Comparison of ENCODE assay signal across 18 cellular contexts in genomic region chr6:70592391-70593117, GRCh38. TPM values are rescaled to one million over a fixed set of nuclear protein-coding genes. Genes with fewer than 3 reads are reported as not detected.
DNase-seq lines count a peak whose midpoint lies in the region; ATAC-seq and TF ChIP-seq lines count a peak whose summit lies in the region.
"Had no signal": no experiment of that assay in that cellular context is flagged by ENCODE, and none has a peak within 500 bp of the region (broad histone marks: within the 10 kb centered on the region; RNA-seq: fewer than 3 reads in every experiment).

No MANE protein-coding gene starts in this region.

- no TSS peak for BruUV-seq in Panc1 (replicated peaks; lab: Mats Ljungman, UMichigan)

- TF ChIP-seq CTCF in Panc1 (IDR thresholded peaks at IDR 0.05) (no peak), fibroblast of the aortic adventitia (IDR thresholded peaks at IDR 0.05; ENCODE audit: insufficient read depth, low read length) (no peak), neural progenitor cell (IDR thresholded peaks at IDR 0.05) (no peak)

- peaks cover 13% of the 10 kb centered on the region for H3F3A ChIP-seq in neural progenitor cell (ENCODE audit: low read depth)

- intact Hi-C loops in Panc1 (cut with micrococcal nuclease; ENCODE audit: unreplicated experiment), result no loop called here

- DNase-seq in GM03348 (ENCODE audit: low spot score), result peak; percentile 20
- DNase-seq in Panc1 (ENCODE audit: low read depth, low spot score), result no peak
- peak; percentile 48 for DNase-seq in fibroblast of the aortic adventitia (ENCODE audit: low read depth)
- DNase-seq in neural progenitor cell (ENCODE audit: low spot score), result peak; percentile 55
- no peak for DNase-seq in activated CD4-positive, alpha-beta T cell treated with anti-CD3 and anti-CD28 coated beads, Interleukin-2, amount 50 U/mL, for 1 hour
- DNase-seq in NCI-H2081 (lab: John Stamatoyannopoulos, UW), result no peak
- DNase-seq: ACHN, AML-193, DND-41, NCI-H1105 treated with DMSO at 0.1 percent for 48 hours, NCI-H1694, NCI-H510A treated with DMSO at 0.1 percent for 48 hours, NCI-H774, Right ventricle myocardium superior had no signal

- H3K27ac ChIP-seq in Panc1 (ENCODE audit: low read length) (no peak overlapping the region), neural progenitor cell (peak overlapping the region; percentile 81)

- peaks cover 12% of the 10 kb centered on the region for H3K9me3 Mint-ChIP-seq in neural progenitor cell

- H3K27me3 ChIP-seq in Panc1 (ENCODE audit: control insufficient read depth, insufficient read depth, low read length), result no peaks in the 10 kb centered on the region
- no peaks in the 10 kb centered on the region for H3K27me3 ChIP-seq in neural progenitor cell

- H3K4me1 ChIP-seq in Panc1 (ENCODE audit: control insufficient read depth, insufficient read depth, low read length) (no peaks in the 10 kb centered on the region), neural progenitor cell (peaks cover 13% of the 10 kb centered on the region)

- H3K9me3 ChIP-seq in Panc1 (ENCODE audit: control insufficient read depth, insufficient read depth, low read depth, low read length) (no peaks in the 10 kb centered on the region), neural progenitor cell (ENCODE audit: low read depth) (no peaks in the 10 kb centered on the region)

- in situ Hi-C loops in Panc1 (cut with HindIII; ENCODE audit: low pct_unique_long_range_greater_than_20kb, low sequenced_read_pairs), result no loop called here

- H3K4me3 Mint-ChIP-seq in neural progenitor cell, result no peak overlapping the region
- H3K4me3 Mint-ChIP-seq: CD14-positive monocyte had no signal

- H3K36me3 ChIP-seq in Panc1 (ENCODE audit: control insufficient read depth, insufficient read depth, low read length) (no peaks in the 10 kb centered on the region), neural progenitor cell (peaks cover 3% of the 10 kb centered on the region)

- no peak overlapping the region for H3K9ac ChIP-seq in neural progenitor cell

- peaks cover 30% of the 10 kb centered on the region for H3K36me3 Mint-ChIP-seq in neural progenitor cell

- POLR2A ChIA-PET in Panc1 (lab: Charles Lee), result no interaction called here

- no peak overlapping the region for H2AFZ ChIP-seq in neural progenitor cell (replicated peaks)

- H3K4me3 ChIP-seq in Panc1 (ENCODE audit: low read depth in 2 of 2, low read length in 2 of 2) (no peak overlapping the region), fibroblast of the aortic adventitia (ENCODE audit: low read depth, low read length) (no peak overlapping the region), neural progenitor cell (no peak overlapping the region)
- H3K4me3 ChIP-seq: K562 had no signal

- H3K4me2 ChIP-seq in neural progenitor cell, result peak overlapping the region; percentile 55

- H4K20me1 ChIP-seq in neural progenitor cell (ENCODE audit: low read depth), result no peaks in the 10 kb centered on the region

- peak; percentile 38; the same call in 1 of the 2 replicates for ATAC-seq in Panc1
- ATAC-seq in HG03439 (IDR thresholded peaks at IDR 0.05; ENCODE audit: unreplicated experiment), result no peak
- ATAC-seq: HCT116 had no signal

- H3K27me3 Mint-ChIP-seq in neural progenitor cell (ENCODE audit: insufficient read depth, low read depth), result peaks cover 2% of the 10 kb centered on the region

- H3K27ac Mint-ChIP-seq in neural progenitor cell, result peak overlapping the region; percentile 30

- H3K4me1 Mint-ChIP-seq in neural progenitor cell, result peaks cover 10% of the 10 kb centered on the region
- H3K4me1 Mint-ChIP-seq: CD14-positive monocyte had no signal

- H3K79me2 ChIP-seq in neural progenitor cell (ENCODE audit: low read depth), result no peaks in the 10 kb centered on the region

- CTCF ChIA-PET in Panc1 (lab: Charles Lee), result interaction anchor here (0.6 kb wide), 1 partner anchor 19 kb away, joined by 3 read pairs; no protein-coding TSS in a partner anchor

RNA-seq across cellular contexts. Expression of gene SDHAF4, which starts 25.8 kb away (rescaled TPM):
- total RNA-seq in Panc1 (2021; ENCODE audit: unreplicated experiment) (14.4 TPM), fibroblast of the aortic adventitia (ENCODE audit: low replicate concordance) (2.8 and 8.0 TPM in 2 replicates), neural progenitor cell (ENCODE audit: low replicate concordance) (56.4 and 98.2 TPM in 2 replicates)
- 15.8 TPM for polyA plus RNA-seq in Panc1 (2012; ENCODE audit: insufficient read length)

Comparison
In these comparisons a context has a peak if more than half of its experiments do, and no peak if none do; other contexts are left out.
1. DNase-seq: peak in GM03348 (single experiment), fibroblast of the aortic adventitia (single experiment) and neural progenitor cell (single experiment); none in Panc1 (single experiment), activated CD4-positive, alpha-beta T cell treated with anti-CD3 and anti-CD28 coated beads, Interleukin-2, amount 50 U/mL, for 1 hour (single experiment) and NCI-H2081 (0 of 2).